In genomic region chr21:31124005-31124404, GRCh38 we compare ENCODE assay signal across 13 cellular contexts.
A peak's percentile ranks its signal among the peaks of the same experiment; 100 is the strongest.
DNase-seq lines count a peak whose midpoint lies in the region; ATAC-seq and TF ChIP-seq lines count a peak whose summit lies in the region.
"Had no signal": no experiment of that assay in that cellular context is flagged by ENCODE, and none has a peak within 500 bp of the region (broad histone marks: within the 10 kb centered on the region; RNA-seq: fewer than 3 reads in every experiment).

No MANE protein-coding gene starts in this region.

- no peak for TF ChIP-seq EP300 in suprapubic skin (IDR thresholded peaks at IDR 0.05)

- DNase-seq in Right ventricle myocardium superior (no peak), cardiac septum (ENCODE audit: low spot score) (no peak), heart left ventricle (peak in 1 of 5 donors; percentile 37), suprapubic skin (ENCODE audit: low spot score in 2 of 2) (no peak), SIG-M5 (lab: John Stamatoyannopoulos, UW) (no peak), GDM1 (lab: John Stamatoyannopoulos, UW) (no peak), NCI-H226 (no peak)
- DNase-seq: activated T-cell treated with anti-CD3 and anti-CD28 coated beads for 4 hours, natural killer cell, NCI-H2107, Peyer's patch had no signal

- 31 to 39% (median 33%) methylated on average over 6 of the region's 6 CpGs for WGBS in heart left ventricle, 4 donors
- WGBS in suprapubic skin, result 59% methylated on average over 6 of the region's 6 CpGs

- H3K9me3 ChIP-seq in heart left ventricle (no peaks in the 10 kb centered on the region), suprapubic skin (no peaks in the 10 kb centered on the region)
- H3K9me3 ChIP-seq: Peyer's patch had no signal

- H3K4me1 ChIP-seq in heart left ventricle (peaks cover 0 to 19% (median 0%) of the 10 kb centered on the region in 12 donors), suprapubic skin (no peaks in the 10 kb centered on the region)
- H3K4me1 ChIP-seq: Peyer's patch had no signal

- H3K36me3 ChIP-seq in heart left ventricle, result peaks cover 0 to 14% (median 0%) of the 10 kb centered on the region in 9 donors
- peaks cover 66% of the 10 kb centered on the region for H3K36me3 ChIP-seq in suprapubic skin
- H3K36me3 ChIP-seq: Peyer's patch had no signal

- TF ChIP-seq CTCF in heart left ventricle (IDR thresholded peaks at IDR 0.05), result no peak
- TF ChIP-seq CTCF in suprapubic skin (IDR thresholded peaks at IDR 0.05), result no peak

- ATAC-seq in Right ventricle myocardium superior (ENCODE audit: poor library complexity) (peak; percentile 80), HG03469 (IDR thresholded peaks at IDR 0.05; ENCODE audit: unreplicated experiment) (peak; percentile 74), heart left ventricle (peak in 3 of 4 donors; percentile 44 to 78 (median 74))
- ATAC-seq: natural killer cell; stimulated activated memory B cell treated with anti-CD40 and anti-IgM and Interleukin-4, amounts not matched to agents 10 μg/mL and 1 μg/mL and 100 μg/mL, for 72 hours had no signal

- H3K27ac ChIP-seq in heart left ventricle (peak overlapping the region in 1 of 12 donors; percentile 42), suprapubic skin (no peak overlapping the region)
- H3K27ac ChIP-seq: Peyer's patch had no signal

- H3K27me3 ChIP-seq in heart left ventricle (no peaks in the 10 kb centered on the region), suprapubic skin (no peaks in the 10 kb centered on the region)
- H3K27me3 ChIP-seq: Peyer's patch had no signal

- H3K4me3 ChIP-seq in heart left ventricle, result no peak overlapping the region
- H3K4me3 ChIP-seq in suprapubic skin, result no peak overlapping the region
- H3K4me3 ChIP-seq: Peyer's patch had no signal

- TF ChIP-seq POLR2A in heart left ventricle (IDR thresholded peaks at IDR 0.05) (no peak), suprapubic skin (IDR thresholded peaks at IDR 0.05) (no peak)

- intact Hi-C loops in Right ventricle myocardium superior (cut with DNase I), result no loop called here
- intact Hi-C loops in cardiac septum (cut with DNase I), result loop anchor here (5.0 kb wide), 1 partner anchor 53 kb away; no protein-coding TSS in a partner anchor
- intact Hi-C loops in heart left ventricle (cut with DNase I), result no loop called here
